12 cellular contexts compared by ENCODE assay signal in genomic region chr3:129686941-129687340, GRCh38.
DNase-seq lines count a peak whose midpoint lies in the region; ATAC-seq, FAIRE-seq and TF ChIP-seq lines count a peak whose summit lies in the region.
"Had no signal": no experiment of that assay in that cellular context is flagged by ENCODE, and none has a peak within 500 bp of the region (broad histone marks: within the 10 kb centered on the region; RNA-seq: fewer than 3 reads in every experiment).

No MANE protein-coding gene starts in this region.

- H3K36me3 ChIP-seq in endodermal cell (ENCODE audit: control insufficient read depth, insufficient read depth, low read length) (no peaks in the 10 kb centered on the region), suprapubic skin (no peaks in the 10 kb centered on the region), kidney (ENCODE audit: control insufficient read depth in 1 of 2, insufficient read depth in 2 of 2, low read length in 2 of 2) (no peaks in the 10 kb centered on the region)
- H3K36me3 ChIP-seq: uterus had no signal

- no peak for TF ChIP-seq EP300 in suprapubic skin (IDR thresholded peaks at IDR 0.05)

- DNase-seq in H54 (ENCODE audit: insufficient read length, low spot score) (no peak), NCI-H2227 treated with DMSO at 0.1 percent for 48 hours (lab: John Stamatoyannopoulos, UW) (peak; percentile 16), endodermal cell (no peak), neural crest cell (ENCODE audit: low read depth, low spot score) (no peak), suprapubic skin (ENCODE audit: low spot score in 2 of 2) (no peak), GF-D8 (lab: John Stamatoyannopoulos, UW) (no peak), kidney (no peak)
- DNase-seq: T-helper 17 cell, uterus had no signal

- ATAC-seq in HG02610 (IDR thresholded peaks at IDR 0.05; ENCODE audit: unreplicated experiment) = no peak
- ATAC-seq: T-helper 17 cell had no signal

- FAIRE-seq in H54 (lab: Jason Lieb, UNC) = peak; percentile 82
- no peak for FAIRE-seq in kidney (lab: Jason Lieb, UNC)
- FAIRE-seq: endometrium had no signal

- TF ChIP-seq POLR2A in H54 (IDR thresholded peaks at IDR 0.05; ENCODE audit: low read depth, low read length) (no peak), suprapubic skin (IDR thresholded peaks at IDR 0.05) (no peak)

- no peak overlapping the region for H3K27ac ChIP-seq in endodermal cell (ENCODE audit: low read depth, low read length)
- H3K27ac ChIP-seq in suprapubic skin = no peak overlapping the region
- H3K27ac ChIP-seq in kidney (ENCODE audit: low read depth in 2 of 2, low read length in 2 of 2) = no peak overlapping the region
- H3K27ac ChIP-seq: uterus had no signal

- H3K36me3 Mint-ChIP-seq in endodermal cell (ENCODE audit: low read depth) (no peaks in the 10 kb centered on the region), neural crest cell (ENCODE audit: low read depth) (no peaks in the 10 kb centered on the region)
- H3K36me3 Mint-ChIP-seq: memory B cell had no signal

- H3K4me3 ChIP-seq in endodermal cell (ENCODE audit: low read length) (no peak overlapping the region), suprapubic skin (no peak overlapping the region), kidney (ENCODE audit: low read length in 2 of 2) (no peak overlapping the region)
- H3K4me3 ChIP-seq: uterus had no signal

- no peak overlapping the region for H3K9ac ChIP-seq in endodermal cell (ENCODE audit: extremely low read depth, low read length, poor library complexity, severe bottlenecking)
- no peak overlapping the region for H3K9ac ChIP-seq in kidney (ENCODE audit: low read length in 2 of 2)

- 91 to 97% methylated on average over 1 to 2 of the region's 2 CpGs for WGBS in endodermal cell (ENCODE audit: insufficient coverage in 1 of 2, insufficient read length in 1 of 2), 2 experiments
- WGBS in suprapubic skin = 66% methylated on average over 2 of the region's 2 CpGs

- H3K27me3 ChIP-seq in endodermal cell (ENCODE audit: control insufficient read depth, insufficient read depth, low read length, poor library complexity, severe bottlenecking) (no peaks in the 10 kb centered on the region), suprapubic skin (no peaks in the 10 kb centered on the region)
- H3K27me3 ChIP-seq: uterus had no signal

- H3K27ac Mint-ChIP-seq in endodermal cell (peak overlapping the region; percentile 6), neural crest cell (ENCODE audit: unreplicated experiment) (peak overlapping the region; percentile 32)
- H3K27ac Mint-ChIP-seq: memory B cell, T-helper 17 cell had no signal

- no peaks in the 10 kb centered on the region for H3K9me3 Mint-ChIP-seq in endodermal cell
- H3K9me3 Mint-ChIP-seq in neural crest cell = no peaks in the 10 kb centered on the region
- H3K9me3 Mint-ChIP-seq: memory B cell had no signal

- H3K4me1 Mint-ChIP-seq in endodermal cell (peaks cover 56% of the 10 kb centered on the region), neural crest cell (peaks cover 41% of the 10 kb centered on the region)

- no peak for TF ChIP-seq CTCF in endodermal cell (conservative IDR thresholded peaks at IDR 0.05)
- TF ChIP-seq CTCF in neural crest cell (conservative IDR thresholded peaks at IDR 0.05) = no peak
- no peak for TF ChIP-seq CTCF in suprapubic skin (IDR thresholded peaks at IDR 0.05)
- TF ChIP-seq CTCF in kidney (IDR thresholded peaks at IDR 0.05; ENCODE audit: borderline replicate concordance, extremely low read depth, insufficient read depth) = no peak

- H3K4me1 ChIP-seq in endodermal cell (ENCODE audit: control insufficient read depth, insufficient read depth, low read length) (peaks cover 18% of the 10 kb centered on the region), suprapubic skin (peaks cover 27% of the 10 kb centered on the region), kidney (ENCODE audit: control insufficient read depth in 1 of 2, insufficient read depth in 1 of 2, low read depth in 1 of 2, low read length in 2 of 2) (peaks cover 0 to 2% of the 10 kb centered on the region in 2 donors)

- no peaks in the 10 kb centered on the region for H3K27me3 Mint-ChIP-seq in endodermal cell (ENCODE audit: insufficient read depth)
- no peaks in the 10 kb centered on the region for H3K27me3 Mint-ChIP-seq in neural crest cell (ENCODE audit: low read depth)
- H3K27me3 Mint-ChIP-seq: memory B cell, T-helper 17 cell had no signal

- H3K4me3 Mint-ChIP-seq in endodermal cell (no peak overlapping the region), neural crest cell (no peak overlapping the region)
- H3K4me3 Mint-ChIP-seq: memory B cell, T-helper 17 cell had no signal

- intact Hi-C loops in kidney (cut with DNase I) = no loop called here

- H3K9me3 ChIP-seq in endodermal cell (ENCODE audit: control insufficient read depth, low read length) (no peaks in the 10 kb centered on the region), suprapubic skin (no peaks in the 10 kb centered on the region), kidney (ENCODE audit: control insufficient read depth in 1 of 2, low read length in 2 of 2) (no peaks in the 10 kb centered on the region)
- H3K9me3 ChIP-seq: uterus had no signal
